1 cellular context compared by ENCODE assay signal in genomic region chr1:167103236-167103894, GRCh38.
TF ChIP-seq lines count a peak whose summit lies in the region.

No MANE protein-coding gene starts in this region.

TF ChIP-seq in GM12878, 131 proteins besides CTCF, POLR2A, EP300 and RAD21:
- no peak for TF ChIP-seq PBX3 (IDR thresholded peaks at IDR 0.05; ENCODE audit: insufficient replicate concordance, low read depth, low read length)
- TF ChIP-seq SREBF2 (IDR thresholded peaks at IDR 0.05; ENCODE audit: low read length), result no peak
- no peak for TF ChIP-seq DPF2 (IDR thresholded peaks at IDR 0.05)
